ENCODE assay signal across 8 cellular contexts in genomic region chrX:152830312-152831305, GRCh38. TPM values are rescaled to one million over a fixed set of nuclear protein-coding genes. Genes with fewer than 3 reads are reported as not detected.
DNase-seq lines count a peak whose midpoint lies in the region; ATAC-seq and TF ChIP-seq lines count a peak whose summit lies in the region.

TSS of gene CETN2 (minus strand) at chrX:152830757. CDS start at chrX:152830710, 47 bp downstream.
TSS of gene NSDHL (plus strand) at chrX:152831063. CDS start at chrX:152846325, 15,262 bp downstream.

- H3K27me3 ChIP-seq in gastroesophageal sphincter (no peaks in the 10 kb centered on the region), neutrophil (no peaks in the 10 kb centered on the region)

- CTCF ChIA-PET in HEK293T (lab: Yijun Ruan, JAX), result interaction anchor here (0.7 to 0.8 kb wide), 2 partner anchors 9 to 96 kb away, joined by 3 read pairs; no protein-coding TSS in a partner anchor
- CTCF ChIA-PET in activated naive CD4-positive, alpha-beta T cell treated with anti-CD3 and anti-CD28 coated beads for 36 hours (lab: Charles Lee), result interaction anchor here (1.5 kb wide), 1 partner anchor 10 kb away, joined by 6 read pairs; no protein-coding TSS in a partner anchor

- TF ChIP-seq EP300 in gastroesophageal sphincter (IDR thresholded peaks at IDR 0.05), result no peak

- DNase-seq in GF-D8 (lab: John Stamatoyannopoulos, UW) (peak; percentile 81), HEK293T (ENCODE audit: extremely low spot score) (peak; percentile 98), MV-4-11 (lab: John Stamatoyannopoulos, UW) (peak; percentile 93), SK-MEL-5 (ENCODE audit: low read depth, low spot score) (peak; percentile 93), substantia nigra (lab: John Stamatoyannopoulos, UW) (peak; percentile 52 to 97 (median 91))
- DNase-seq in activated naive CD4-positive, alpha-beta T cell treated with anti-CD3 and anti-CD28 coated beads for 36 hours, result peak; percentile 95

- peak within 1 kb of the TSS; percentile 81 for H3K27ac Mint-ChIP-seq in activated naive CD4-positive, alpha-beta T cell treated with anti-CD3 and anti-CD28 coated beads for 36 hours

- H3K27me3 Mint-ChIP-seq in activated naive CD4-positive, alpha-beta T cell treated with anti-CD3 and anti-CD28 coated beads for 36 hours (ENCODE audit: low read depth), result no peaks in the 10 kb centered on the region

- no peaks in the 10 kb centered on the region for H3K9me3 Mint-ChIP-seq in activated naive CD4-positive, alpha-beta T cell treated with anti-CD3 and anti-CD28 coated beads for 36 hours

- intact Hi-C loops in activated naive CD4-positive, alpha-beta T cell treated with anti-CD3 and anti-CD28 coated beads for 36 hours (cut with micrococcal nuclease), result loop anchor here (1.0 to 10.0 kb wide), 5 partner anchors 96 to 1434 kb away; partner anchors contain the start of genes HAUS7, VMA21 and ZNF275

- H3K4me3 Mint-ChIP-seq in activated naive CD4-positive, alpha-beta T cell treated with anti-CD3 and anti-CD28 coated beads for 36 hours, result peak within 1 kb of the TSS; percentile 88

- TF ChIP-seq CTCF in gastroesophageal sphincter (IDR thresholded peaks at IDR 0.05), result no peak
- no peak for TF ChIP-seq CTCF in neutrophil (IDR thresholded peaks at IDR 0.05)

- H3K27ac ChIP-seq in gastroesophageal sphincter (peak within 1 kb of the TSS; percentile 34 to 80 (median 77)), neutrophil (peak within 1 kb of the TSS; percentile 67), substantia nigra (ENCODE audit: low read depth, low read length, poor library complexity, severe bottlenecking) (peak within 1 kb of the TSS; percentile 26)

- H3K36me3 ChIP-seq in gastroesophageal sphincter (peaks cover 0 to 29% of the 10 kb centered on the region in 2 donors), neutrophil (peaks cover 3% of the 10 kb centered on the region)

- peaks cover 0 to 21% (median 0%) of the 10 kb centered on the region in 3 donors for H3K4me1 ChIP-seq in gastroesophageal sphincter
- peaks cover 4 to 15% of the 10 kb centered on the region in 2 experiments for H3K4me1 ChIP-seq in neutrophil (ENCODE audit: control insufficient read depth in 1 of 2, insufficient read depth in 1 of 2, low read depth in 1 of 2, low read length in 1 of 2)

- H3K9me3 ChIP-seq in gastroesophageal sphincter (no peaks in the 10 kb centered on the region), neutrophil (no peaks in the 10 kb centered on the region)

- peak in 1 of 2 donors; percentile 17 for TF ChIP-seq POLR2A in gastroesophageal sphincter (IDR thresholded peaks at IDR 0.05)

- POLR2A ChIA-PET in HEK293T (lab: Yijun Ruan, JAX), result interaction anchor here (0.7 to 1.2 kb wide), 3 partner anchors 9 to 12 kb away, joined by 3 to 5 read pairs (median 3); no protein-coding TSS in a partner anchor

- H3K4me3 ChIP-seq in gastroesophageal sphincter, result peak within 1 kb of the TSS; percentile 68 to 79
- H3K4me3 ChIP-seq in neutrophil (ENCODE audit: low read depth in 1 of 2, low read length in 1 of 2), result peak within 1 kb of the TSS; percentile 61 to 69

- H3K36me3 Mint-ChIP-seq in activated naive CD4-positive, alpha-beta T cell treated with anti-CD3 and anti-CD28 coated beads for 36 hours (ENCODE audit: low read depth), result peaks cover 11% of the 10 kb centered on the region

- H3K4me1 Mint-ChIP-seq in activated naive CD4-positive, alpha-beta T cell treated with anti-CD3 and anti-CD28 coated beads for 36 hours (ENCODE audit: low read depth), result peaks cover 26% of the 10 kb centered on the region

- peak; percentile 98 for ATAC-seq in gastroesophageal sphincter

- WGBS in gastroesophageal sphincter (ENCODE audit: low coverage in 1 of 2), 2 donors, result 42% methylated on average over 3 of the region's 71 CpGs; no CpG with 5 or more reads in 1 of the 2 donors

- in situ Hi-C loops in SK-MEL-5 (cut with HindIII; ENCODE audit: low pct_unique_long_range_greater_than_20kb, low sequenced_read_pairs), result no loop called here

TF ChIP-seq in HEK293T, 16 proteins besides CTCF, POLR2A, EP300 and RAD21:
- TF ChIP-seq FOXA1 (IDR thresholded peaks at IDR 0.05) (no peak), HDGF (IDR thresholded peaks at IDR 0.05; ENCODE audit: borderline replicate concordance) (peak; percentile 99), CTBP1 (IDR thresholded peaks at IDR 0.05; ENCODE audit: borderline replicate concordance) (no peak), L3MBTL2 (conservative IDR thresholded peaks at IDR 0.05) (peak; percentile 37; the same call in 1 of the 2 replicates)

RNA-seq across cellular contexts. Expression of gene CETN2, which starts in this region (rescaled TPM):
- 26.8 and 30.8 TPM in 2 replicates for total RNA-seq in SK-MEL-5 (2014; rRNA removed; shearing (Covaris generic))
- polyA plus RNA-seq in SK-MEL-5 (2015; cell fraction: cytosol; rRNA removed), result 18.3 and 23.9 TPM in 2 replicates
- polyA plus RNA-seq in SK-MEL-5 (2015; cell fraction: nucleus; rRNA removed), result 4.1 and 8.4 TPM in 2 replicates
- total RNA-seq in activated naive CD4-positive, alpha-beta T cell treated with anti-CD3 and anti-CD28 coated beads for 36 hours, result 10 to 100 TPM; 10.1 to 11.9 TPM
- total RNA-seq in gastroesophageal sphincter, result 10 to 100 TPM; 53.0 to 75.2 (median 60.3) TPM

RNA-seq across cellular contexts. Expression of gene NSDHL, which starts in this region (rescaled TPM):
- total RNA-seq in SK-MEL-5 (2014; rRNA removed; shearing (Covaris generic)), result 15.1 and 17.9 TPM in 2 replicates
- polyA plus RNA-seq in SK-MEL-5 (2015; cell fraction: cytosol; rRNA removed), result 22.3 and 26.4 TPM in 2 replicates
- polyA plus RNA-seq in SK-MEL-5 (2015; cell fraction: nucleus; rRNA removed), result 9.8 and 10.2 TPM in 2 replicates
- total RNA-seq in activated naive CD4-positive, alpha-beta T cell treated with anti-CD3 and anti-CD28 coated beads for 36 hours, result 10 to 100 TPM; 13.3 to 16.2 TPM
- 10 to 100 TPM in 3 of 4 donors, 1 to 10 TPM in 1; 3.7 to 14.2 (median 10.8) TPM for total RNA-seq in gastroesophageal sphincter

Comparison
In these comparisons a context has a peak if more than half of its experiments do, and no peak if none do; other contexts are left out.
1. Peak in every context shown above with its lines: DNase-seq, ATAC-seq, H3K4me3 ChIP-seq and H3K27ac ChIP-seq.
2. H3K27ac ChIP-seq: peak in every context shown above with its lines; median percentile 77 in gastroesophageal sphincter; 67 in neutrophil; 26 in substantia nigra.